ENCODE assay signal across 1 cellular context in the genomic region with DNA sequence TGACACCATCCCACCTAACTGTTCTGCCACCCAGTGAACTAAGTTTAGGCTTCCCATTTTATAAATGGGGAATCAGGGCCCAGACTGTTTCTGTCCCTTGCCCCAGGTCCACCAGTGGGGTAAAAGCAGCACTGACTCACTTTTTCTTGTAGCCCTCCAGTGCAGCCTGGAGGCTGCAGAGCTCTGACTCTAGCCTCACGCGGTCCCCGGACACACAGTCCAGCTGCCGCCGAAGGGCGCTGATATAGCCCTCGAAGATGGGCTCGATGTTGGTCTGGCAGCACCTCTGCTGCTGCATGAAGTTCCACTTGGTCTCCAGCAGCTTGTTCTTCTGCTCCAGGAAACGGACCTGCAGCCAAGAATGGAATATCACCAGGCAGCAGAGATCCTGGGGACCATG.
TF ChIP-seq lines count a peak whose summit lies in the region.

No MANE protein-coding gene starts in this region.

TF ChIP-seq in GM23338, 12 proteins besides CTCF, POLR2A, EP300 and RAD21:
- TF ChIP-seq POLR2AphosphoS5 (IDR thresholded peaks at IDR 0.05; ENCODE audit: low read depth) (no peak), JUNB (IDR thresholded peaks at IDR 0.05; ENCODE audit: unreplicated experiment) (no peak), EZH2 (IDR thresholded peaks at IDR 0.05; ENCODE audit: low read depth, unreplicated experiment) (no peak), ZNF114 (CRISPR knock-in tag; IDR thresholded peaks at IDR 0.05) (no peak), ZNF331 (CRISPR knock-in tag; IDR thresholded peaks at IDR 0.05; ENCODE audit: low read depth) (no peak), NANOG (IDR thresholded peaks at IDR 0.05; ENCODE audit: borderline replicate concordance) (no peak)
- TF ChIP-seq, protein P1, sequence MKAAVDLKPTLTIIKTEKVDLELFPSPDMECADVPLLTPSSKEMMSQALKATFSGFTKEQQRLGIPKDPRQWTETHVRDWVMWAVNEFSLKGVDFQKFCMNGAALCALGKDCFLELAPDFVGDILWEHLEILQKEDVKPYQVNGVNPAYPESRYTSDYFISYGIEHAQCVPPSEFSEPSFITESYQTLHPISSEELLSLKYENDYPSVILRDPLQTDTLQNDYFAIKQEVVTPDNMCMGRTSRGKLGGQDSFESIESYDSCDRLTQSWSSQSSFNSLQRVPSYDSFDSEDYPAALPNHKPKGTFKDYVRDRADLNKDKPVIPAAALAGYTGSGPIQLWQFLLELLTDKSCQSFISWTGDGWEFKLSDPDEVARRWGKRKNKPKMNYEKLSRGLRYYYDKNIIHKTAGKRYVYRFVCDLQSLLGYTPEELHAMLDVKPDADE (IDR thresholded peaks at IDR 0.05), result no peak
- TF ChIP-seq, protein P2, sequence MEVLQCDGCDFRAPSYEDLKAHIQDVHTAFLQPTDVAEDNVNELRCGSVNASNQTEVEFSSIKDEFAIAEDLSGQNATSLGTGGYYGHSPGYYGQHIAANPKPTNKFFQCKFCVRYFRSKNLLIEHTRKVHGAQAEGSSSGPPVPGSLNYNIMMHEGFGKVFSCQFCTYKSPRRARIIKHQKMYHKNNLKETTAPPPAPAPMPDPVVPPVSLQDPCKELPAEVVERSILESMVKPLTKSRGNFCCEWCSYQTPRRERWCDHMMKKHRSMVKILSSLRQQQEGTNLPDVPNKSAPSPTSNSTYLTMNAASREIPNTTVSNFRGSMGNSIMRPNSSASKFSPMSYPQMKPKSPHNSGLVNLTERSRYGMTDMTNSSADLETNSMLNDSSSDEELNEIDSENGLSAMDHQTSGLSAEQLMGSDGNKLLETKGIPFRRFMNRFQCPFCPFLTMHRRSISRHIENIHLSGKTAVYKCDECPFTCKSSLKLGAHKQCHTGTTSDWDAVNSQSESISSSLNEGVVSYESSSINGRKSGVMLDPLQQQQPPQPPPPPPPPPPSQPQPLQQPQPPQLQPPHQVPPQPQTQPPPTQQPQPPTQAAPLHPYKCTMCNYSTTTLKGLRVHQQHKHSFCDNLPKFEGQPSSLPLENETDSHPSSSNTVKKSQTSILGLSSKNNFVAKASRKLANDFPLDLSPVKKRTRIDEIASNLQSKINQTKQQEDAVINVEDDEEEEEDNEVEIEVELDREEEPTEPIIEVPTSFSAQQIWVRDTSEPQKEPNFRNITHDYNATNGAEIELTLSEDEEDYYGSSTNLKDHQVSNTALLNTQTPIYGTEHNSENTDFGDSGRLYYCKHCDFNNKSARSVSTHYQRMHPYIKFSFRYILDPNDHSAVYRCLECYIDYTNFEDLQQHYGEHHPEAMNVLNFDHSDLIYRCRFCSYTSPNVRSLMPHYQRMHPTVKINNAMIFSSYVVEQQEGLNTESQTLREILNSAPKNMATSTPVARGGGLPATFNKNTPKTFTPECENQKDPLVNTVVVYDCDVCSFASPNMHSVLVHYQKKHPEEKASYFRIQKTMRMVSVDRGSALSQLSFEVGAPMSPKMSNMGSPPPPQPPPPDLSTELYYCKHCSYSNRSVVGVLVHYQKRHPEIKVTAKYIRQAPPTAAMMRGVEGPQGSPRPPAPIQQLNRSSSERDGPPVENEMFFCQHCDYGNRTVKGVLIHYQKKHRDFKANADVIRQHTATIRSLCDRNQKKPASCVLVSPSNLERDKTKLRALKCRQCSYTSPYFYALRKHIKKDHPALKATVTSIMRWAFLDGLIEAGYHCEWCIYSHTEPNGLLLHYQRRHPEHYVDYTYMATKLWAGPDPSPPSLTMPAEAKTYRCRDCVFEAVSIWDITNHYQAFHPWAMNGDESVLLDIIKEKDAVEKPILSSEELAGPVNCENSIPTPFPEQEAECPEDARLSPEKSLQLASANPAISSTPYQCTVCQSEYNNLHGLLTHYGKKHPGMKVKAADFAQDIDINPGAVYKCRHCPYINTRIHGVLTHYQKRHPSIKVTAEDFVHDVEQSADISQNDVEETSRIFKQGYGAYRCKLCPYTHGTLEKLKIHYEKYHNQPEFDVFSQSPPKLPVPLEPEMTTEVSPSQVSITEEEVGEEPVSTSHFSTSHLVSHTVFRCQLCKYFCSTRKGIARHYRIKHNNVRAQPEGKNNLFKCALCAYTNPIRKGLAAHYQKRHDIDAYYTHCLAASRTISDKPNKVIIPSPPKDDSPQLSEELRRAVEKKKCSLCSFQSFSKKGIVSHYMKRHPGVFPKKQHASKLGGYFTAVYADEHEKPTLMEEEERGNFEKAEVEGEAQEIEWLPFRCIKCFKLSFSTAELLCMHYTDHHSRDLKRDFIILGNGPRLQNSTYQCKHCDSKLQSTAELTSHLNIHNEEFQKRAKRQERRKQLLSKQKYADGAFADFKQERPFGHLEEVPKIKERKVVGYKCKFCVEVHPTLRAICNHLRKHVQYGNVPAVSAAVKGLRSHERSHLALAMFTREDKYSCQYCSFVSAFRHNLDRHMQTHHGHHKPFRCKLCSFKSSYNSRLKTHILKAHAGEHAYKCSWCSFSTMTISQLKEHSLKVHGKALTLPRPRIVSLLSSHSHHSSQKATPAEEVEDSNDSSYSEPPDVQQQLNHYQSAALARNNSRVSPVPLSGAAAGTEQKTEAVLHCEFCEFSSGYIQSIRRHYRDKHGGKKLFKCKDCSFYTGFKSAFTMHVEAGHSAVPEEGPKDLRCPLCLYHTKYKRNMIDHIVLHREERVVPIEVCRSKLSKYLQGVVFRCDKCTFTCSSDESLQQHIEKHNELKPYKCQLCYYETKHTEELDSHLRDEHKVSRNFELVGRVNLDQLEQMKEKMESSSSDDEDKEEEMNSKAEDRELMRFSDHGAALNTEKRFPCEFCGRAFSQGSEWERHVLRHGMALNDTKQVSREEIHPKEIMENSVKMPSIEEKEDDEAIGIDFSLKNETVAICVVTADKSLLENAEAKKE (CRISPR knock-in tag; IDR thresholded peaks at IDR 0.05), result no peak
- TF ChIP-seq, protein P3, sequence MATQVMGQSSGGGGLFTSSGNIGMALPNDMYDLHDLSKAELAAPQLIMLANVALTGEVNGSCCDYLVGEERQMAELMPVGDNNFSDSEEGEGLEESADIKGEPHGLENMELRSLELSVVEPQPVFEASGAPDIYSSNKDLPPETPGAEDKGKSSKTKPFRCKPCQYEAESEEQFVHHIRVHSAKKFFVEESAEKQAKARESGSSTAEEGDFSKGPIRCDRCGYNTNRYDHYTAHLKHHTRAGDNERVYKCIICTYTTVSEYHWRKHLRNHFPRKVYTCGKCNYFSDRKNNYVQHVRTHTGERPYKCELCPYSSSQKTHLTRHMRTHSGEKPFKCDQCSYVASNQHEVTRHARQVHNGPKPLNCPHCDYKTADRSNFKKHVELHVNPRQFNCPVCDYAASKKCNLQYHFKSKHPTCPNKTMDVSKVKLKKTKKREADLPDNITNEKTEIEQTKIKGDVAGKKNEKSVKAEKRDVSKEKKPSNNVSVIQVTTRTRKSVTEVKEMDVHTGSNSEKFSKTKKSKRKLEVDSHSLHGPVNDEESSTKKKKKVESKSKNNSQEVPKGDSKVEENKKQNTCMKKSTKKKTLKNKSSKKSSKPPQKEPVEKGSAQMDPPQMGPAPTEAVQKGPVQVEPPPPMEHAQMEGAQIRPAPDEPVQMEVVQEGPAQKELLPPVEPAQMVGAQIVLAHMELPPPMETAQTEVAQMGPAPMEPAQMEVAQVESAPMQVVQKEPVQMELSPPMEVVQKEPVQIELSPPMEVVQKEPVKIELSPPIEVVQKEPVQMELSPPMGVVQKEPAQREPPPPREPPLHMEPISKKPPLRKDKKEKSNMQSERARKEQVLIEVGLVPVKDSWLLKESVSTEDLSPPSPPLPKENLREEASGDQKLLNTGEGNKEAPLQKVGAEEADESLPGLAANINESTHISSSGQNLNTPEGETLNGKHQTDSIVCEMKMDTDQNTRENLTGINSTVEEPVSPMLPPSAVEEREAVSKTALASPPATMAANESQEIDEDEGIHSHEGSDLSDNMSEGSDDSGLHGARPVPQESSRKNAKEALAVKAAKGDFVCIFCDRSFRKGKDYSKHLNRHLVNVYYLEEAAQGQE (IDR thresholded peaks at IDR 0.05; ENCODE audit: unreplicated experiment), result no peak
